Comparison of ENCODE assay signal across 21 cellular contexts in genomic region chr17:10177131-10177920, GRCh38. TPM values are rescaled to one million over a fixed set of nuclear protein-coding genes. Genes with fewer than 3 reads are reported as not detected.
A peak's percentile ranks its signal among the peaks of the same experiment; 100 is the strongest.
DNase-seq lines count a peak whose midpoint lies in the region; ATAC-seq and TF ChIP-seq lines count a peak whose summit lies in the region.
"Had no signal": no experiment of that assay in that cellular context is flagged by ENCODE, and none has a peak within 500 bp of the region (broad histone marks: within the 10 kb centered on the region; RNA-seq: fewer than 3 reads in every experiment).

No MANE protein-coding gene starts in this region.

- ATAC-seq in omental fat pad (ENCODE audit: low FRiP score): no peak
- ATAC-seq: activated T-cell treated with anti-CD3 and anti-CD28 coated beads, Interleukin-2, amount 50 U/mL, for 4 hours; HepG2; Panc1 had no signal

- intact Hi-C loops in posterior vena cava (cut with DNase I): loop anchor here in 1 of 2 donors (10.0 kb wide), 1 partner anchor 53 kb away; no protein-coding TSS in a partner anchor
- intact Hi-C loops in lower leg skin (cut with DNase I; ENCODE audit: low total_unique reads): no loop called here

- peaks cover 16% of the 10 kb centered on the region for H3K4me1 ChIP-seq in adipocyte (ENCODE audit: control insufficient read depth, insufficient read depth, low read length)

- peak; percentile 60 for DNase-seq in H7
- DNase-seq in adipocyte (ENCODE audit: low read depth): no peak
- peak; percentile 41 for DNase-seq in iPS-NIHi7 (ENCODE audit: extremely low spot score)
- DNase-seq in posterior vena cava (ENCODE audit: low spot score): peak; percentile 34
- no peak for DNase-seq in NCI-H774 (lab: John Stamatoyannopoulos, UW)
- DNase-seq in GF-D8 (lab: John Stamatoyannopoulos, UW): no peak
- DNase-seq in lower leg skin (ENCODE audit: low spot score in 2 of 2): no peak
- no peak for DNase-seq in omental fat pad (ENCODE audit: low spot score)
- DNase-seq: activated naive CD4-positive, alpha-beta T cell treated with Interleukin-2 at 50 U/mL for 16 hours; activated T-cell treated with anti-CD3 and anti-CD28 coated beads, Interleukin-2, amount 50 U/mL, for 4 hours; CD4-positive, CD25-positive, alpha-beta regulatory T cell; immature natural killer cell; ovary; stimulated activated CD4-positive, alpha-beta T cell treated with anti-CD3 and anti-CD28 coated beads, Interleukin-15, amount 100 ng/mL, for 24 hours; stimulated activated CD8-positive, alpha-beta memory T cell treated with anti-CD3 and anti-CD28 coated beads, Interleukin-4, amount 100 ng/mL, for 48 hours; T-helper 1 cell; uterus had no signal

- no peak for TF ChIP-seq POLR2A in lower leg skin (IDR thresholded peaks at IDR 0.05)

- no peaks in the 10 kb centered on the region for H3K27me3 ChIP-seq in H7 (ENCODE audit: control insufficient read depth, insufficient read depth, low read length)
- H3K27me3 ChIP-seq in adipocyte (replicated peaks; ENCODE audit: control insufficient read depth, insufficient read depth, low read length): no peaks in the 10 kb centered on the region
- H3K27me3 ChIP-seq: ovary, right atrium auricular region, uterus had no signal

- H3K4me3 ChIP-seq in H7 (ENCODE audit: insufficient read depth, low read depth, low read length): no peak overlapping the region
- peak overlapping the region; percentile 31 for H3K4me3 ChIP-seq in adipocyte (ENCODE audit: low read length)
- H3K4me3 ChIP-seq in lower leg skin (ENCODE audit: low read depth, poor library complexity, severe bottlenecking): no peak overlapping the region
- H3K4me3 ChIP-seq: lung, ovary, right atrium auricular region, uterus had no signal

- 73 to 74% methylated on average over 7 of the region's 7 CpGs for WGBS in lower leg skin, 2 donors

- H3K36me3 ChIP-seq in H7 (replicated peaks; ENCODE audit: control insufficient read depth, insufficient read depth, low read length) (no peaks in the 10 kb centered on the region), adipocyte (ENCODE audit: control insufficient read depth, insufficient read depth, low read length, severe bottlenecking) (no peaks in the 10 kb centered on the region)
- H3K36me3 ChIP-seq: ovary, right atrium auricular region, uterus had no signal

- H3K9ac ChIP-seq in adipocyte (ENCODE audit: low read length): no peak overlapping the region

- no peaks in the 10 kb centered on the region for H3K9me3 ChIP-seq in adipocyte (ENCODE audit: control insufficient read depth, low read length)
- H3K9me3 ChIP-seq: ovary, right atrium auricular region, uterus had no signal

- no peak for TF ChIP-seq CTCF in lower leg skin (IDR thresholded peaks at IDR 0.05)
- no peak for TF ChIP-seq CTCF in omental fat pad (IDR thresholded peaks at IDR 0.05)

RNA-seq across cellular contexts. Expression of gene GAS7, which starts 21.1 kb away (rescaled TPM):
- total RNA-seq in H7 (2014; rRNA removed; shearing (Covaris generic)): 4.2 and 6.8 TPM in 2 replicates
- total RNA-seq in posterior vena cava (100 to 1,000 TPM in 1 of 2 donors, 10 to 100 TPM in 1; 70.6 to 190 TPM), lower leg skin (100 to 1,000 TPM in 3 of 4 donors, 10 to 100 TPM in 1; 97.8 to 148 (median 117) TPM), omental fat pad (100 to 1,000 TPM in 1 of 4 donors, 10 to 100 TPM in 3; 36.4 to 148 (median 52.7) TPM)

Comparison
In these comparisons a context has a peak if more than half of its experiments do, and no peak if none do; other contexts are left out.
1. DNase-seq: peak in H7 (single experiment), iPS-NIHi7 (single experiment) and posterior vena cava (single experiment); none in adipocyte (single experiment), NCI-H774 (single experiment), GF-D8 (single experiment), lower leg skin (0 of 2) and omental fat pad (single experiment).